8 cellular contexts compared by ENCODE assay signal in the genomic region with DNA sequence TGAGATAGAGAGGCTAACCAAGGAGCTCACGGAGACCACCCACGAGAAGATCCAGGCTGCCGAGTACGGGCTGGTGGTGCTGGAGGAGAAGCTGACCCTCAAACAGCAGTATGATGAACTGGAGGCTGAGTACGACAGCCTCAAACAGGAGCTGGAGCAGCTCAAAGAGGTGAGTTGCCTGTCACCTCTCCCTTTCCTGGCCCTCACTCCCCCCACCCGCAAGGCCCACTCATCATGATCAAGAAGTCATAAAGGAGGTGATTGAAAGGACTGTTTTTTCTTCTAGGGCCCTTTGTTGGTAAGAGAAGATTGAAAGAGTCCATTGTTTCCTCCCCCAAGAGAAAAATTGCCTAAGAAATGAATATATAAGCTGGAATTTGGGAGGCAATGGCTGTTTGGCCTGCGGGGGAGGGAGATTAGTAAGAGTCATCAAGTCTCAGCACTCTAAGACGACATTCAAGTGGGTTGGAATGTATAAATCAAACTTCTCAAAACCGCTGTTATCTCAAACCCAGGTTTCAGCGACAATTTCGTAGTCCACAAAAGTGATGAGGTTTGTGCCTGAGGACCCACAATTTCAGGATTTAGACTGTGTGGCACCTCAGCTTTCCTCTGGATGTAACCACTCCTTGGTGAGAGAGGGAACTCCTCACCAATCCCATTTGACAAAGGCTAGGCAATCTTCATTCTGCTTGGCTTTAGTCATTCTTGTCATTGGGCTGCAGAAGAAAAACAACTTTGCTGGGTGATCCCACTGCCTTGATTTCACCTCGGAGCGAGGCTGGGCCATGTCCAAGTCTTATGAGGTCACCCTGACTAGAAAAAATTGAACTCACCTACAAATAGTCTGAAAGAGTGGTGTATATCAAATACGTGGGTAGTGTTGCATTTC. TPM values are rescaled to one million over a fixed set of nuclear protein-coding genes. Genes with fewer than 3 reads are reported as not detected.
DNase-seq lines count a peak whose midpoint lies in the region; ATAC-seq, FAIRE-seq and TF ChIP-seq lines count a peak whose summit lies in the region.

No MANE protein-coding gene starts in this region.

- in situ Hi-C loops in Caki2 (cut with HindIII; ENCODE audit: low pct_unique_long_range_greater_than_20kb, low sequenced_read_pairs), result no loop called here

- H3K27me3 ChIP-seq in neutrophil (peaks cover 55% of the 10 kb centered on the region), vagina (no peaks in the 10 kb centered on the region)

- TF ChIP-seq POLR2A in H54 (IDR thresholded peaks at IDR 0.05; ENCODE audit: low read depth, low read length) (no peak), vagina (IDR thresholded peaks at IDR 0.05) (no peak)

- no peak for TF ChIP-seq CTCF in fibroblast of pulmonary artery (IDR thresholded peaks at IDR 0.05; ENCODE audit: low read length, missing control alignments)
- no peak for TF ChIP-seq CTCF in neutrophil (IDR thresholded peaks at IDR 0.05)
- no peak for TF ChIP-seq CTCF in vagina (IDR thresholded peaks at IDR 0.05)

- no peaks in the 10 kb centered on the region for H3K9me3 ChIP-seq in neutrophil
- no peaks in the 10 kb centered on the region for H3K9me3 ChIP-seq in vagina

- peak overlapping the region; percentile 68 for H3K4me3 ChIP-seq in fibroblast of pulmonary artery (replicated peaks; ENCODE audit: low read depth, low read length)
- H3K4me3 ChIP-seq in neutrophil (ENCODE audit: low read depth in 1 of 2, low read length in 1 of 2), result peak overlapping the region; percentile 59 to 69
- peak overlapping the region; percentile 78 to 90 for H3K4me3 ChIP-seq in vagina

- H3K36me3 ChIP-seq in neutrophil (no peaks in the 10 kb centered on the region), vagina (no peaks in the 10 kb centered on the region)

- peak overlapping the region; percentile 87 for H3K27ac Mint-ChIP-seq in activated T-helper 1 cell treated with anti-CD3 and anti-CD28 coated beads, Interleukin-12 subunit alpha, Interleukin-12 subunit beta, Interleukin-2, Interleukin-4 antibody, amounts not matched to agents 30 ng/mL and 10 ng/mL and 1 ng/mL, durations not matched to agents 14 hours and 24 hours and 36 hours

- DNase-seq in Caki2 (ENCODE audit: low read depth) (peak; percentile 66), H54 (ENCODE audit: insufficient read length, low spot score) (peak; percentile 30), NCI-H446 treated with DMSO at 0.1 percent for 48 hours (lab: John Stamatoyannopoulos, UW) (peak; percentile 7), fibroblast of pulmonary artery (ENCODE audit: low read depth) (peak; percentile 70), vagina (ENCODE audit: extremely low spot score in 2 of 2) (no peak)
- no peak for DNase-seq in activated T-helper 1 cell treated with anti-CD3 and anti-CD28 coated beads, Interleukin-12 subunit alpha, Interleukin-12 subunit beta, Interleukin-2, Interleukin-4 antibody, amounts not matched to agents 30 ng/mL and 10 ng/mL and 1 ng/mL, durations not matched to agents 14 hours and 24 hours and 36 hours (ENCODE audit: low spot score)

- H3K4me3 Mint-ChIP-seq in activated T-helper 1 cell treated with anti-CD3 and anti-CD28 coated beads, Interleukin-12 subunit alpha, Interleukin-12 subunit beta, Interleukin-2, Interleukin-4 antibody, amounts not matched to agents 30 ng/mL and 10 ng/mL and 1 ng/mL, durations not matched to agents 14 hours and 24 hours and 36 hours, result peak overlapping the region; percentile 98

- ATAC-seq in HG02970 (IDR thresholded peaks at IDR 0.05; ENCODE audit: low FRiP score, unreplicated experiment), result no peak

- FAIRE-seq in H54 (lab: Jason Lieb, UNC), result peak; percentile 97

- intact Hi-C loops in activated T-helper 1 cell treated with anti-CD3 and anti-CD28 coated beads, Interleukin-12 subunit alpha, Interleukin-12 subunit beta, Interleukin-2, Interleukin-4 antibody, amounts not matched to agents 30 ng/mL and 10 ng/mL and 1 ng/mL, durations not matched to agents 14 hours and 24 hours and 36 hours (cut with micrococcal nuclease), result loop anchor here (1.0 to 10.0 kb wide), 12 partner anchors 27 to 1917 kb away; a partner anchor contains a TSS
- intact Hi-C loops in vagina (cut with DNase I), result loop anchor here (10.0 kb wide), 1 partner anchor 453 kb away; a partner anchor contains a TSS

- H3K4me1 ChIP-seq in neutrophil (ENCODE audit: control insufficient read depth in 1 of 2, insufficient read depth in 1 of 2, low read depth in 1 of 2, low read length in 1 of 2) (peaks cover 11 to 17% of the 10 kb centered on the region in 2 experiments), vagina (peaks cover 31% of the 10 kb centered on the region)

- H3K27me3 Mint-ChIP-seq in activated T-helper 1 cell treated with anti-CD3 and anti-CD28 coated beads, Interleukin-12 subunit alpha, Interleukin-12 subunit beta, Interleukin-2, Interleukin-4 antibody, amounts not matched to agents 30 ng/mL and 10 ng/mL and 1 ng/mL, durations not matched to agents 14 hours and 24 hours and 36 hours (ENCODE audit: insufficient read depth), result peaks cover 19% of the 10 kb centered on the region

- H3K9me3 Mint-ChIP-seq in activated T-helper 1 cell treated with anti-CD3 and anti-CD28 coated beads, Interleukin-12 subunit alpha, Interleukin-12 subunit beta, Interleukin-2, Interleukin-4 antibody, amounts not matched to agents 30 ng/mL and 10 ng/mL and 1 ng/mL, durations not matched to agents 14 hours and 24 hours and 36 hours, result no peaks in the 10 kb centered on the region

- peaks cover 15% of the 10 kb centered on the region for H3K36me3 Mint-ChIP-seq in activated T-helper 1 cell treated with anti-CD3 and anti-CD28 coated beads, Interleukin-12 subunit alpha, Interleukin-12 subunit beta, Interleukin-2, Interleukin-4 antibody, amounts not matched to agents 30 ng/mL and 10 ng/mL and 1 ng/mL, durations not matched to agents 14 hours and 24 hours and 36 hours (ENCODE audit: low read depth)

- peaks cover 36% of the 10 kb centered on the region for H3K4me1 Mint-ChIP-seq in activated T-helper 1 cell treated with anti-CD3 and anti-CD28 coated beads, Interleukin-12 subunit alpha, Interleukin-12 subunit beta, Interleukin-2, Interleukin-4 antibody, amounts not matched to agents 30 ng/mL and 10 ng/mL and 1 ng/mL, durations not matched to agents 14 hours and 24 hours and 36 hours (ENCODE audit: low read depth)

- H3K27ac ChIP-seq in neutrophil (no peak overlapping the region), vagina (peak overlapping the region; percentile 82)

RNA-seq across cellular contexts. Expression of a gene that starts 1.0 kb away (rescaled TPM):
- 11.1 and 13.5 TPM in 2 replicates for total RNA-seq in Caki2 (2014; rRNA removed; shearing (Covaris generic); ENCODE audit: low replicate concordance)
- total RNA-seq in activated T-helper 1 cell treated with anti-CD3 and anti-CD28 coated beads, Interleukin-12 subunit alpha, Interleukin-12 subunit beta, Interleukin-2, Interleukin-4 antibody, amounts not matched to agents 30 ng/mL and 10 ng/mL and 1 ng/mL, durations not matched to agents 14 hours and 24 hours and 36 hours, result 20.9 and 22.2 TPM in 2 replicates
- 19.6 TPM for total RNA-seq in vagina

Comparison
In these comparisons a context has a peak if more than half of its experiments do, and no peak if none do; other contexts are left out.
1. DNase-seq: peak in Caki2 (single experiment), H54 (single experiment), NCI-H446 treated with DMSO at 0.1 percent for 48 hours (single experiment) and fibroblast of pulmonary artery (single experiment); none in activated T-helper 1 cell treated with anti-CD3 and anti-CD28 coated beads, Interleukin-12 subunit alpha, Interleukin-12 subunit beta, Interleukin-2, Interleukin-4 antibody, amounts not matched to agents 30 ng/mL and 10 ng/mL and 1 ng/mL, durations not matched to agents 14 hours and 24 hours and 36 hours (single experiment) and vagina (0 of 2).
2. Peak in every context shown above with its lines, with median percentiles within 50 percentile points of each other: H3K4me3 ChIP-seq.